11 cellular contexts compared by ENCODE assay signal in genomic region chr10:97024181-97025073, GRCh38.
DNase-seq lines count a peak whose midpoint lies in the region; ATAC-seq, FAIRE-seq and TF ChIP-seq lines count a peak whose summit lies in the region.
"Had no signal": no experiment of that assay in that cellular context is flagged by ENCODE, and none has a peak within 500 bp of the region (broad histone marks: within the 10 kb centered on the region; RNA-seq: fewer than 3 reads in every experiment).

No MANE protein-coding gene starts in this region.

- H3K36me3 ChIP-seq in GM12878 (ENCODE audit: control insufficient read depth in 2 of 2, insufficient read depth in 2 of 2, low read length in 1 of 2) (no peaks in the 10 kb centered on the region), kidney (ENCODE audit: control insufficient read depth in 1 of 2, insufficient read depth in 2 of 2, low read length in 2 of 2) (no peaks in the 10 kb centered on the region)

- RAD21 ChIA-PET in GM12878 (lab: Charles Lee; ENCODE audit: unreplicated experiment): interaction anchor here (0.6 to 3.2 kb wide), 40 partner anchors 8 to 649 kb away, joined by 3 to 43 read pairs (median 5); no protein-coding TSS in a partner anchor

- no peaks in the 10 kb centered on the region for H3K36me3 Mint-ChIP-seq in natural killer cell treated with Interleukin-12 subunit alpha and Interleukin-12 subunit beta and Interleukin-15 and Interleukin-18, amount 100 ng/mL, for 72 hours
- no peaks in the 10 kb centered on the region for H3K36me3 Mint-ChIP-seq in natural killer cell

- POLR2A ChIA-PET in GM12878 (lab: Charles Lee): interaction anchor here (0.5 to 1.2 kb wide), 4 partner anchors 10 to 319 kb away, joined by 3 read pairs; no protein-coding TSS in a partner anchor

- H3K9me3 ChIP-seq in GM12878 (replicated peaks; ENCODE audit: control insufficient read depth, insufficient read depth, low read length) (no peaks in the 10 kb centered on the region), kidney (ENCODE audit: control insufficient read depth in 1 of 2, low read length in 2 of 2) (no peaks in the 10 kb centered on the region)

- TF ChIP-seq RAD21 in GM12878 (IDR thresholded peaks at IDR 0.05; ENCODE audit: insufficient read depth, low read depth, low read length): no peak

- H4K20me1 ChIP-seq in GM12878 (ENCODE audit: control insufficient read depth, insufficient read depth): no peaks in the 10 kb centered on the region

- no TSS peak for BruUV-seq in GM12878 (replicated peaks; lab: Mats Ljungman, UMichigan)

- ATAC-seq in natural killer cell treated with Interleukin-12 subunit alpha and Interleukin-12 subunit beta and Interleukin-15 and Interleukin-18, amount 100 ng/mL, for 72 hours: no peak
- ATAC-seq in natural killer cell: no peak
- peak; percentile 82 for ATAC-seq in GM12878
- no peak for ATAC-seq in HG03432 (IDR thresholded peaks at IDR 0.05; ENCODE audit: unreplicated experiment)
- no peak for ATAC-seq in HG03159 (IDR thresholded peaks at IDR 0.05; ENCODE audit: unreplicated experiment)
- no peak for ATAC-seq in GM21528 (IDR thresholded peaks at IDR 0.05; ENCODE audit: low FRiP score, unreplicated experiment)

- peaks cover 0 to 4% of the 10 kb centered on the region in 2 donors for H3K27me3 Mint-ChIP-seq in natural killer cell treated with Interleukin-12 subunit alpha and Interleukin-12 subunit beta and Interleukin-15 and Interleukin-18, amount 100 ng/mL, for 72 hours
- H3K27me3 Mint-ChIP-seq in natural killer cell (ENCODE audit: low read depth in 2 of 2): peaks cover 0 to 2% of the 10 kb centered on the region in 2 donors
- H3K27me3 Mint-ChIP-seq: B cell had no signal

- CTCF ChIA-PET in GM12878 (lab: Yijun Ruan, JAX): interaction anchor here (0.6 to 10.3 kb wide), 57 partner anchors 8 to 650 kb away, joined by 3 to 155 read pairs (median 6); no protein-coding TSS in a partner anchor

- H3K4me1 ChIP-seq in GM12878 (ENCODE audit: control insufficient read depth, insufficient read depth, low read length) (peaks cover 25% of the 10 kb centered on the region), kidney (ENCODE audit: control insufficient read depth in 1 of 2, insufficient read depth in 1 of 2, low read depth in 1 of 2, low read length in 2 of 2) (peaks cover 0 to 7% of the 10 kb centered on the region in 2 donors)

- TF ChIP-seq POLR2A in GM12878 (IDR thresholded peaks at IDR 0.05; ENCODE audit: low read depth, low read length): no peak

- H3K79me2 ChIP-seq in GM12878 (ENCODE audit: control insufficient read depth, insufficient read depth, low read length): no peaks in the 10 kb centered on the region

- H3K27me3 ChIP-seq in GM12878 (replicated peaks in 1 of 2; ENCODE audit: control insufficient read depth in 2 of 2, insufficient read depth in 2 of 2, low read length in 1 of 2): no peaks in the 10 kb centered on the region; a peak in 1 of 4 replicates

- H3K27ac ChIP-seq in GM12878 (ENCODE audit: control insufficient read depth, insufficient read depth): 0 out of 2 replicates have a peak overlapping the region, but pooled peaks have one; percentile 1
- peak overlapping the region in 1 of 2 donors; percentile 60 for H3K27ac ChIP-seq in kidney (ENCODE audit: low read depth in 2 of 2, low read length in 2 of 2)

- SMC1A ChIA-PET in GM12878 (lab: Charles Lee; ENCODE audit: uncharacterized antibody, unreplicated experiment): interaction anchor here (0.5 to 6.6 kb wide), 53 partner anchors 8 to 654 kb away, joined by 3 to 96 read pairs (median 5); no protein-coding TSS in a partner anchor

- intact Hi-C loops in natural killer cell (cut with micrococcal nuclease): loop anchor here (1.0 to 2.0 kb wide), 3 partner anchors 259 to 628 kb away; no protein-coding TSS in a partner anchor
- intact Hi-C loops in GM12878 (cut with micrococcal nuclease; ENCODE audit: unreplicated experiment): loop anchor here (1.0 to 10.0 kb wide), 5 partner anchors 114 to 647 kb away; partner anchors contain the start of gene LCOR
- intact Hi-C loops in kidney (cut with DNase I): no loop called here

- peak overlapping the region; percentile 29 for H2AFZ ChIP-seq in GM12878 (ENCODE audit: control insufficient read depth, low read depth, low read length)

- H3K4me1 Mint-ChIP-seq in natural killer cell treated with Interleukin-12 subunit alpha and Interleukin-12 subunit beta and Interleukin-15 and Interleukin-18, amount 100 ng/mL, for 72 hours (ENCODE audit: low read depth in 2 of 2): peaks cover 10 to 13% of the 10 kb centered on the region in 2 donors
- no peaks in the 10 kb centered on the region for H3K4me1 Mint-ChIP-seq in natural killer cell

- H3K27ac Mint-ChIP-seq in natural killer cell treated with Interleukin-12 subunit alpha and Interleukin-12 subunit beta and Interleukin-15 and Interleukin-18, amount 100 ng/mL, for 72 hours: peak overlapping the region in 1 of 2 donors; percentile 36
- no peak overlapping the region for H3K27ac Mint-ChIP-seq in natural killer cell
- H3K27ac Mint-ChIP-seq: B cell had no signal

- TF ChIP-seq EP300 in GM12878 (IDR thresholded peaks at IDR 0.05; ENCODE audit: borderline replicate concordance in 1 of 2, control insufficient read depth in 1 of 2, low read depth in 2 of 2, low read length in 2 of 2): no peak

- TF ChIP-seq CTCF in natural killer cell (IDR thresholded peaks at IDR 0.05) (no peak), GM12878 (IDR thresholded peaks at IDR 0.05 in 2 of 3, conservative IDR thresholded peaks at IDR 0.05 in 1 of 3; ENCODE audit: control insufficient read depth in 2 of 3, extremely low read depth in 1 of 3, insufficient read depth in 1 of 3, low read depth in 3 of 3, low read length in 3 of 3) (no peak), kidney (IDR thresholded peaks at IDR 0.05; ENCODE audit: borderline replicate concordance, extremely low read depth, insufficient read depth) (no peak)

- H3K9ac ChIP-seq in GM12878 (ENCODE audit: control insufficient read depth, insufficient read depth, low read length): no peak overlapping the region
- no peak overlapping the region for H3K9ac ChIP-seq in kidney (ENCODE audit: low read length in 2 of 2)

- FAIRE-seq in GM12878 (lab: Jason Lieb, UNC): no peak
- no peak for FAIRE-seq in kidney (lab: Jason Lieb, UNC)

- peak; percentile 23 for DNase-seq in natural killer cell treated with Interleukin-12 subunit alpha and Interleukin-12 subunit beta and Interleukin-15 and Interleukin-18, amount 100 ng/mL, for 72 hours (ENCODE audit: low spot score)
- DNase-seq in natural killer cell (no peak), GM12878 (ENCODE audit: low read depth, low spot score) (peak; percentile 28), kidney (peak; percentile 68), NCI-H2081 (lab: John Stamatoyannopoulos, UW) (no peak)
- DNase-seq: hippocampal formation, NCI-H1930 had no signal

- H3K4me3 Mint-ChIP-seq in natural killer cell treated with Interleukin-12 subunit alpha and Interleukin-12 subunit beta and Interleukin-15 and Interleukin-18, amount 100 ng/mL, for 72 hours: no peak overlapping the region
- H3K4me3 Mint-ChIP-seq in natural killer cell: no peak overlapping the region
- H3K4me3 Mint-ChIP-seq: B cell had no signal

- H3K9me3 Mint-ChIP-seq in natural killer cell treated with Interleukin-12 subunit alpha and Interleukin-12 subunit beta and Interleukin-15 and Interleukin-18, amount 100 ng/mL, for 72 hours: no peaks in the 10 kb centered on the region
- no peaks in the 10 kb centered on the region for H3K9me3 Mint-ChIP-seq in natural killer cell

- 68% methylated on average over 13 of the region's 13 CpGs for WGBS in GM12878 (ENCODE audit: insufficient coverage, insufficient replicate concordance, low lambda C conversion rate, missing lambda C conversion rate)

- H3K4me3 ChIP-seq in GM12878: no peak overlapping the region
- H3K4me3 ChIP-seq in kidney (ENCODE audit: low read length in 2 of 2): no peak overlapping the region

- H3K4me2 ChIP-seq in GM12878 (ENCODE audit: control insufficient read depth, insufficient read depth): peak overlapping the region; percentile 5; the same call in 1 of the 2 replicates

- in situ Hi-C loops in GM12878 (cut with MboI): no loop called here

TF ChIP-seq in GM12878, 131 proteins besides CTCF, POLR2A, EP300 and RAD21:
- TF ChIP-seq MEF2B (IDR thresholded peaks at IDR 0.05; ENCODE audit: partially characterized antibody, poor library complexity, severe bottlenecking) (peak; percentile 55), E2F8 (IDR thresholded peaks at IDR 0.05; ENCODE audit: low read depth, partially characterized antibody) (no peak), RELB (IDR thresholded peaks at IDR 0.05; ENCODE audit: low read depth) (0 out of 2 replicates have a peak, but pooled peaks have one; percentile 38)

Comparison
In these comparisons a context has a peak if more than half of its experiments do, and no peak if none do; other contexts are left out.
1. DNase-seq: peak in natural killer cell treated with Interleukin-12 subunit alpha and Interleukin-12 subunit beta and Interleukin-15 and Interleukin-18, amount 100 ng/mL, for 72 hours (single experiment), GM12878 (single experiment) and kidney (single experiment); none in natural killer cell (single experiment) and NCI-H2081 (0 of 2).